ENCODE assay signal across 1 cellular context in the genomic region with DNA sequence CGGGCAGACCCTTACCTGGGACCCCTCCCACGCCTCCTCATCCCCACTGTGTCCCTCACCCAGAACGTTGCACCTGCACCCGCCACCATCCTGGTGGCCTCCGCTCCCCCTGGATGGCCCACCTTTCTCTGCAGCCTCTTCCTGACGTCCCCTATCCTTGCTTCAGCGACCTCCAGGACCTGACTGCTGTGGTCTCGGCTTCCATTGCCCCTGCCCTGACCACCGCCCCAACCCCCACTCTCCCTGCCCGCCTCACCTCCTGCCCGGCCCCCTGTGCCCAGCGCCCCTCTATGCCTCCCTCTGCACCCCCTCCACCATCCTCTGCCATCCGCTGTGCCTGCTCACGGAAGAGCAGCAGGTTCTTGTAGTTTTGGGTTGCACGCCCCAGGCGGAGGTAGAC.
TF ChIP-seq lines count a peak whose summit lies in the region.

No MANE protein-coding gene starts in this region.

TF ChIP-seq in IMR-90, 13 proteins besides CTCF, POLR2A, EP300 and RAD21:
- TF ChIP-seq MAZ (IDR thresholded peaks at IDR 0.05; ENCODE audit: borderline replicate concordance, low read depth, low read length) = no peak
- no peak for TF ChIP-seq FOS (IDR thresholded peaks at IDR 0.05; ENCODE audit: low read depth, low read length)
- TF ChIP-seq CHD1 (IDR thresholded peaks at IDR 0.05; ENCODE audit: low read depth, low read length) = no peak
- no peak for TF ChIP-seq NFE2L2 (IDR thresholded peaks at IDR 0.05; ENCODE audit: low read depth, low read length)
- no peak for TF ChIP-seq MXI1 (IDR thresholded peaks at IDR 0.05; ENCODE audit: borderline replicate concordance, low read depth, low read length)
- no peak for TF ChIP-seq CEBPB (IDR thresholded peaks at IDR 0.05; ENCODE audit: low read depth, low read length)
- no peak for TF ChIP-seq RCOR1 (IDR thresholded peaks at IDR 0.05; ENCODE audit: insufficient replicate concordance, low read length)
- no peak for TF ChIP-seq RFX5 (IDR thresholded peaks at IDR 0.05; ENCODE audit: low read depth, low read length)
- no peak for TF ChIP-seq BHLHE40 (IDR thresholded peaks at IDR 0.05; ENCODE audit: low read depth, low read length)
- TF ChIP-seq, protein P1, sequence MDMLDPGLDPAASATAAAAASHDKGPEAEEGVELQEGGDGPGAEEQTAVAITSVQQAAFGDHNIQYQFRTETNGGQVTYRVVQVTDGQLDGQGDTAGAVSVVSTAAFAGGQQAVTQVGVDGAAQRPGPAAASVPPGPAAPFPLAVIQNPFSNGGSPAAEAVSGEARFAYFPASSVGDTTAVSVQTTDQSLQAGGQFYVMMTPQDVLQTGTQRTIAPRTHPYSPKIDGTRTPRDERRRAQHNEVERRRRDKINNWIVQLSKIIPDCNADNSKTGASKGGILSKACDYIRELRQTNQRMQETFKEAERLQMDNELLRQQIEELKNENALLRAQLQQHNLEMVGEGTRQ (IDR thresholded peaks at IDR 0.05; ENCODE audit: low read depth, low read length) = no peak
- no peak for TF ChIP-seq MAFK (IDR thresholded peaks at IDR 0.05; ENCODE audit: low read depth, low read length)
- TF ChIP-seq, protein P2, sequence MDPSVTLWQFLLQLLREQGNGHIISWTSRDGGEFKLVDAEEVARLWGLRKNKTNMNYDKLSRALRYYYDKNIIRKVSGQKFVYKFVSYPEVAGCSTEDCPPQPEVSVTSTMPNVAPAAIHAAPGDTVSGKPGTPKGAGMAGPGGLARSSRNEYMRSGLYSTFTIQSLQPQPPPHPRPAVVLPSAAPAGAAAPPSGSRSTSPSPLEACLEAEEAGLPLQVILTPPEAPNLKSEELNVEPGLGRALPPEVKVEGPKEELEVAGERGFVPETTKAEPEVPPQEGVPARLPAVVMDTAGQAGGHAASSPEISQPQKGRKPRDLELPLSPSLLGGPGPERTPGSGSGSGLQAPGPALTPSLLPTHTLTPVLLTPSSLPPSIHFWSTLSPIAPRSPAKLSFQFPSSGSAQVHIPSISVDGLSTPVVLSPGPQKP (IDR thresholded peaks at IDR 0.05; ENCODE audit: borderline replicate concordance, low read depth, low read length) = no peak
- TF ChIP-seq SMC3 (IDR thresholded peaks at IDR 0.05; ENCODE audit: low read depth, low read length) = no peak
